23 cellular contexts compared by ENCODE assay signal in the genomic region with DNA sequence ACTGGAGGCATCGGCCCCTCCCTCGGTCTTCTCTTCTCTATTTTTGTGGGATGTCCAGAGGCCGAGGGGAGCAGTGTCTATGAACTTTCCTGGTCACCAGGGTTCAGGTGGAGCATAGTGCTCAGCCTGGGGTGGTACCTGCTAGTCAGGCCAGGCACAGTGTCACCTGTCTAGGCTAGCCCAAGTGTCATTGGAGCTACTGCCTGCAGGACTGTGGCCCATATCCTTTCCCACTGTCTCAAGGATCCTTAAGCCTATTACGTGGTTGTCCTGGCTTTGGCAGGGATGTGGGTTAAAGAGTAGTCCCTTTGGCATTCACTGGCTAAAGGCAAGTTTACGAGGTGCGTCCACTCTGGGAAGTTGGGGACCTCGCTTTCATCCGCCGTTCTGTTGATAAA. TPM values are rescaled to one million over a fixed set of nuclear protein-coding genes. Genes with fewer than 3 reads are reported as not detected.
"Had no signal": no experiment of that assay in that cellular context is flagged by ENCODE, and none has a peak within 500 bp of the region (broad histone marks: within the 10 kb centered on the region; RNA-seq: fewer than 3 reads in every experiment).

No MANE protein-coding gene starts in this region.

- H3K27ac ChIP-seq: brain microvascular endothelial cell, suprapubic skin, vagina had no signal

- H3K27me3 ChIP-seq: brain microvascular endothelial cell, heart left ventricle, suprapubic skin, transverse colon, vagina had no signal

- FAIRE-seq: endometrium, frontal cortex, kidney had no signal

- DNase-seq: activated B cell treated with CpG ODN at 0.5 μM for 24 hours; activated CD4-positive, alpha-beta T cell treated with anti-CD3 and anti-CD28 coated beads for 48 hours; activated CD8-positive, alpha-beta T cell treated with anti-CD3 and anti-CD28 coated beads, Interleukin-2, amount 10 ng/mL, durations not matched to agents 7 days and 5 days; activated effector memory CD4-positive, alpha-beta T cell treated with Interleukin-2 at 50 U/mL for 16 hours; activated naive CD4-positive, alpha-beta T cell treated with anti-CD3 and anti-CD28 coated beads, Interleukin-2, amount 50 U/mL, for 16 hours; activated T-cell treated with anti-CD3 and anti-CD28 coated beads, Interleukin-2, amount 50 U/mL, for 48 hours; aorta; brain microvascular endothelial cell; central memory CD4-positive, alpha-beta T cell; cortex of kidney; erythroblast; heart left ventricle; kidney; nucleus accumbens; stimulated activated CD4-positive, alpha-beta T cell treated with anti-CD3 and anti-CD28 coated beads, Interleukin-12 subunit alpha, Interleukin-12 subunit beta, amount 100 ng/mL, for 4 hours; stimulated activated CD4-positive, alpha-beta T cell treated with anti-CD3 and anti-CD28 coated beads, Interleukin-1b, Interleukin-23, amount 100 ng/mL, for 48 hours; transverse colon had no signal

- H3K4me3 ChIP-seq: heart left ventricle, lung, suprapubic skin, transverse colon, vagina had no signal

- ATAC-seq: activated CD8-positive, alpha-beta T cell treated with anti-CD3 and anti-CD28 coated beads, Interleukin-2, amount 10 ng/mL, durations not matched to agents 7 days and 5 days; heart left ventricle had no signal

- H3K9me3 ChIP-seq: heart left ventricle, suprapubic skin, transverse colon, vagina had no signal

RNA-seq across cellular contexts. Expression of a gene that starts 32.9 kb away (rescaled TPM):
- total RNA-seq: natural killer cell treated with Interleukin-12 subunit alpha and Interleukin-12 subunit beta and Interleukin-15 and Interleukin-18, amount 100 ng/mL, for 72 hours had no signal
